ENCODE assay signal across 20 cellular contexts in the genomic region with DNA sequence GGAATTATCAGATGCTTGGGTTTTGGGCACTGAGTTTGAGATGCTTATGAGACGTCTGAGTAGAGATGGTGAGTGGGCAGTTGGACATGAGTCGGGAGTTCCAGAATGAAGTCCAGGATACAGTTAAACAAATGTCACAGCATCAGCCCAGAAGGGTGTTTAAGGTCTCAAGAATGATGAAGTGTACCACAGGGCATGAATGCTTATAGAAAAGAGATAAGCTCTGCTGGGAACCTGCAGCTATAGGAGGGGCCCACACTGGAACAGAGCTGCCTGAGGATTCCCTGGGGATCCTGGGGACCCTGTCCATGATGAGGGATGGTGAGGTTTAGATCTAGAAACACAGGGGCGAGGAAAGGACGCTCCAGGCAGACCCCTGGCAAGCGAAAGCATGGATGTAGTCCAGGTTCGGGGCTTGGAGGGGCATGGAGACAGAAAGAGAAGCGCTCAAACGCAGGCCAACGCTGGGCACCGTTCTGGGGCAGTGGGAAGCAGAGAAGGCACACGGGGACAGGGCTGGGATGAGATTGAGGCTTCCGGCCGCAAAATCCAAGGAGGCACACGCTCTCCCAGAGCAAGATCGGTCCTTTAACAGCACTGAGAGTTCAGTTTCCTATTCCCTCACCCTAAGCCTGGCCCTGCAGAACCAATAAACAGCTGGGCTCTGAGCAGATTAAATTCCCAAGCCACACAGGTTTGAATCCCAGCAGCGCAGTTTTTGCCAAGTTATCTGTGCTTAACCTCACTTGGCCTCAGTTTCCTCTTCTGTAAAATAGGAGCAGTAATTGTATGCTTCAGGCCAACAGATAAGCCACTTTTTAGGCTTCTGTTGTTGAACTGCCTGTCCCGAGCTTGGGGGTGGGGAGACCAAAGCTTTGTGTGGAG. TPM values are rescaled to one million over a fixed set of nuclear protein-coding genes. Genes with fewer than 3 reads are reported as not detected.
DNase-seq lines count a peak whose midpoint lies in the region; ATAC-seq and TF ChIP-seq lines count a peak whose summit lies in the region.
"Had no signal": no experiment of that assay in that cellular context is flagged by ENCODE, and none has a peak within 500 bp of the region (broad histone marks: within the 10 kb centered on the region; RNA-seq: fewer than 3 reads in every experiment).

No MANE protein-coding gene starts in this region.

- WGBS in SK-N-SH (ENCODE audit: low lambda C conversion rate) = 86% methylated on average over 13 of the region's 17 CpGs

- H2AFZ ChIP-seq in SK-N-SH (ENCODE audit: low read depth) = no peak overlapping the region

- H3K36me3 ChIP-seq in SK-N-SH (replicated peaks in 1 of 2; ENCODE audit: control insufficient read depth in 1 of 2, insufficient read depth in 2 of 2, low read length in 1 of 2) = peaks cover 17 to 25% of the 10 kb centered on the region in 2 experiments

- no peaks in the 10 kb centered on the region for H3K27me3 ChIP-seq in SK-N-SH (ENCODE audit: insufficient read depth)
- H3K27me3 ChIP-seq: brain microvascular endothelial cell, MG63 had no signal

- no peak for TF ChIP-seq EP300 in SK-N-SH (IDR thresholded peaks at IDR 0.05; ENCODE audit: borderline replicate concordance in 1 of 2, low read depth in 1 of 2, low read length in 1 of 2)

- H3K4me3 Mint-ChIP-seq in activated naive CD8-positive, alpha-beta T cell = no peak overlapping the region
- no peak overlapping the region for H3K4me3 Mint-ChIP-seq in activated naive CD8-positive, alpha-beta T cell treated with anti-CD3 and anti-CD28 coated beads, Interleukin-2, amount 50 U/mL, for 24 hours
- H3K4me3 Mint-ChIP-seq in type B pancreatic cell = no peak overlapping the region
- H3K4me3 Mint-ChIP-seq: activated CD4-positive, alpha-beta T cell treated with anti-CD3 and anti-CD28 coated beads for 36 hours; CD4-positive, alpha-beta T cell; nephron had no signal

- no peaks in the 10 kb centered on the region for H3K9me3 ChIP-seq in SK-N-SH

- H3K9me2 ChIP-seq in SK-N-SH = no peaks in the 10 kb centered on the region

- no peak for TF ChIP-seq RAD21 in SK-N-SH (IDR thresholded peaks at IDR 0.05; ENCODE audit: low read length)

- H3K27ac Mint-ChIP-seq in activated naive CD8-positive, alpha-beta T cell = peak overlapping the region; percentile 4
- no peak overlapping the region for H3K27ac Mint-ChIP-seq in activated naive CD8-positive, alpha-beta T cell treated with anti-CD3 and anti-CD28 coated beads, Interleukin-2, amount 50 U/mL, for 24 hours
- H3K27ac Mint-ChIP-seq in type B pancreatic cell = peak overlapping the region; percentile 59
- H3K27ac Mint-ChIP-seq: activated CD4-positive, alpha-beta T cell treated with anti-CD3 and anti-CD28 coated beads for 36 hours; CD4-positive, alpha-beta T cell; nephron had no signal

- H3K36me3 Mint-ChIP-seq in activated naive CD8-positive, alpha-beta T cell = peaks cover 2% of the 10 kb centered on the region
- peaks cover 13% of the 10 kb centered on the region for H3K36me3 Mint-ChIP-seq in activated naive CD8-positive, alpha-beta T cell treated with anti-CD3 and anti-CD28 coated beads, Interleukin-2, amount 50 U/mL, for 24 hours (ENCODE audit: low read depth)
- peaks cover 10% of the 10 kb centered on the region for H3K36me3 Mint-ChIP-seq in type B pancreatic cell

- no peak overlapping the region for H3K27ac ChIP-seq in SK-N-SH (ENCODE audit: low read depth in 2 of 2, low read length in 1 of 2)
- H3K27ac ChIP-seq: brain microvascular endothelial cell, SK-N-MC had no signal

- ATAC-seq in activated naive CD8-positive, alpha-beta T cell treated with anti-CD3 and anti-CD28 coated beads, Interleukin-2, amount 50 U/mL, for 24 hours = no peak
- no peak for ATAC-seq in HG02642 (IDR thresholded peaks at IDR 0.05; ENCODE audit: poor library complexity, unreplicated experiment)
- ATAC-seq: activated CD4-positive, alpha-beta T cell treated with anti-CD3 and anti-CD28 coated beads for 36 hours had no signal

- CTCF ChIA-PET in SK-N-SH (lab: Yijun Ruan, JAX) = no interaction called here

- POLR2A ChIA-PET in SK-N-SH (lab: Yijun Ruan, JAX) = no interaction called here

- H3K79me2 ChIP-seq in SK-N-SH (ENCODE audit: insufficient read depth) = no peaks in the 10 kb centered on the region

- no peaks in the 10 kb centered on the region for H3K4me1 Mint-ChIP-seq in activated naive CD8-positive, alpha-beta T cell (ENCODE audit: low read depth)
- no peaks in the 10 kb centered on the region for H3K4me1 Mint-ChIP-seq in activated naive CD8-positive, alpha-beta T cell treated with anti-CD3 and anti-CD28 coated beads, Interleukin-2, amount 50 U/mL, for 24 hours
- H3K4me1 Mint-ChIP-seq in type B pancreatic cell (ENCODE audit: unreplicated experiment) = no peaks in the 10 kb centered on the region
- H3K4me1 Mint-ChIP-seq: nephron had no signal

- no peaks in the 10 kb centered on the region for H3K4me1 ChIP-seq in SK-N-SH (ENCODE audit: control insufficient read depth in 1 of 2, insufficient read depth in 2 of 2, low read depth in 1 of 2, low read length in 1 of 2)

- DNase-seq in activated naive CD8-positive, alpha-beta T cell treated with anti-CD3 and anti-CD28 coated beads, Interleukin-2, amount 50 U/mL, for 24 hours = no peak
- DNase-seq in SK-N-SH (no peak), fibroblast of pulmonary artery (ENCODE audit: low read depth) (peak; percentile 60), type B pancreatic cell (ENCODE audit: extremely low spot score, unreplicated experiment) (peak; percentile 60), activated gamma-delta T cell (lab: John Stamatoyannopoulos, UW) (no peak), DMS153 treated with DMSO at 0.1 percent for 48 hours (lab: John Stamatoyannopoulos, UW; ENCODE audit: unreplicated experiment) (no peak)
- DNase-seq: activated CD4-positive, alpha-beta T cell treated with anti-CD3 and anti-CD28 coated beads for 36 hours; activated naive CD4-positive, alpha-beta T cell treated with anti-CD3 and anti-CD28 coated beads, Interleukin-2, amount 50 U/mL, for 16 hours; brain microvascular endothelial cell; CD4-positive, alpha-beta T cell; DND-41; hippocampal formation; NCI-H187; NCI-H510A; stimulated activated naive CD4-positive, alpha-beta T cell had no signal

- H3K4me3 ChIP-seq in SK-N-SH (ENCODE audit: low read depth in 2 of 2, low read length in 1 of 2) (no peak overlapping the region), fibroblast of pulmonary artery (replicated peaks; ENCODE audit: low read depth, low read length) (no peak overlapping the region)
- H3K4me3 ChIP-seq: MG63, SK-N-MC had no signal

- peaks cover 7% of the 10 kb centered on the region for H3F3A ChIP-seq in SK-N-SH (replicated peaks; ENCODE audit: insufficient read depth)

- no peak for TF ChIP-seq CTCF in SK-N-SH (IDR thresholded peaks at IDR 0.05)
- TF ChIP-seq CTCF in fibroblast of pulmonary artery (IDR thresholded peaks at IDR 0.05; ENCODE audit: low read length, missing control alignments) = no peak
- TF ChIP-seq CTCF in type B pancreatic cell (conservative IDR thresholded peaks at IDR 0.05) = no peak

- peaks cover 3% of the 10 kb centered on the region; the same call in 1 of the 2 replicates for H4K20me1 ChIP-seq in SK-N-SH (ENCODE audit: insufficient read depth)

- no peak overlapping the region for H3K9ac ChIP-seq in SK-N-SH

- no peaks in the 10 kb centered on the region for H3K27me3 Mint-ChIP-seq in activated naive CD8-positive, alpha-beta T cell
- no peaks in the 10 kb centered on the region for H3K27me3 Mint-ChIP-seq in activated naive CD8-positive, alpha-beta T cell treated with anti-CD3 and anti-CD28 coated beads, Interleukin-2, amount 50 U/mL, for 24 hours
- no peaks in the 10 kb centered on the region for H3K27me3 Mint-ChIP-seq in type B pancreatic cell
- H3K27me3 Mint-ChIP-seq: activated CD4-positive, alpha-beta T cell treated with anti-CD3 and anti-CD28 coated beads for 36 hours; CD4-positive, alpha-beta T cell had no signal

- H3K9me3 Mint-ChIP-seq in activated naive CD8-positive, alpha-beta T cell (ENCODE audit: low read depth) = no peaks in the 10 kb centered on the region
- H3K9me3 Mint-ChIP-seq in activated naive CD8-positive, alpha-beta T cell treated with anti-CD3 and anti-CD28 coated beads, Interleukin-2, amount 50 U/mL, for 24 hours = no peaks in the 10 kb centered on the region
- H3K9me3 Mint-ChIP-seq in type B pancreatic cell = no peaks in the 10 kb centered on the region
- H3K9me3 Mint-ChIP-seq: CD4-positive, alpha-beta T cell had no signal

- no peak overlapping the region for H3K4me2 ChIP-seq in SK-N-SH

TF ChIP-seq in SK-N-SH, 30 proteins besides CTCF, POLR2A, EP300 and RAD21:
- TF ChIP-seq POLR2AphosphoS5 (IDR thresholded peaks at IDR 0.05; ENCODE audit: low read depth, low read length) = peak; percentile 29; the same call in 1 of the 2 replicates
- TF ChIP-seq, protein P1, sequence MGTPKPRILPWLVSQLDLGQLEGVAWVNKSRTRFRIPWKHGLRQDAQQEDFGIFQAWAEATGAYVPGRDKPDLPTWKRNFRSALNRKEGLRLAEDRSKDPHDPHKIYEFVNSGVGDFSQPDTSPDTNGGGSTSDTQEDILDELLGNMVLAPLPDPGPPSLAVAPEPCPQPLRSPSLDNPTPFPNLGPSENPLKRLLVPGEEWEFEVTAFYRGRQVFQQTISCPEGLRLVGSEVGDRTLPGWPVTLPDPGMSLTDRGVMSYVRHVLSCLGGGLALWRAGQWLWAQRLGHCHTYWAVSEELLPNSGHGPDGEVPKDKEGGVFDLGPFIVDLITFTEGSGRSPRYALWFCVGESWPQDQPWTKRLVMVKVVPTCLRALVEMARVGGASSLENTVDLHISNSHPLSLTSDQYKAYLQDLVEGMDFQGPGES (IDR thresholded peaks at IDR 0.05; ENCODE audit: low read depth, low read length) = no peak

RNA-seq across cellular contexts. Expression of a gene that starts 52.9 kb away (rescaled TPM):
- 0.75 and 0.92 TPM in 2 replicates for polyA plus RNA-seq in SK-N-SH (2012; rRNA removed)
- polyA plus RNA-seq in SK-N-SH (2012; cell fraction: cytosol; rRNA removed) = 0.33 and 0.43 TPM in 2 replicates
- 3.8 and 4.5 TPM in 2 replicates for polyA plus RNA-seq in SK-N-SH (2012; cell fraction: nucleus; rRNA removed)
- 2.9 and 7.3 TPM in 2 replicates for total RNA-seq in type B pancreatic cell (ENCODE audit: low replicate concordance)

Comparison
In these comparisons a context has a peak if more than half of its experiments do, and no peak if none do; other contexts are left out.
1. DNase-seq: peak in fibroblast of pulmonary artery (single experiment) and type B pancreatic cell (single experiment); none in activated naive CD8-positive, alpha-beta T cell treated with anti-CD3 and anti-CD28 coated beads, Interleukin-2, amount 50 U/mL, for 24 hours (single experiment), SK-N-SH (single experiment), activated gamma-delta T cell (single experiment) and DMS153 treated with DMSO at 0.1 percent for 48 hours (single experiment).